In genomic region chr22:17479129-17479528, GRCh38 we compare ENCODE assay signal across 23 cellular contexts.
"Had no signal": no experiment of that assay in that cellular context is flagged by ENCODE, and none has a peak within 500 bp of the region (broad histone marks: within the 10 kb centered on the region; RNA-seq: fewer than 3 reads in every experiment).

No MANE protein-coding gene starts in this region.

- H3K36me3 ChIP-seq: prostate gland, right atrium auricular region, tibial artery had no signal

- H3K36me3 Mint-ChIP-seq: activated CD8-positive, alpha-beta memory T cell treated with anti-CD3 and anti-CD28 coated beads, Interleukin-2, amount 10 ng/mL, durations not matched to agents 7 days and 5 days; activated naive CD8-positive, alpha-beta T cell treated with anti-CD3 and anti-CD28 coated beads, Interleukin-2, amount 10 ng/mL, durations not matched to agents 7 days and 5 days had no signal

- H3K27me3 ChIP-seq: right atrium auricular region had no signal

- H3K4me1 ChIP-seq: foreskin keratinocyte, prostate gland, tibial artery had no signal

- H3K27ac Mint-ChIP-seq: activated B cell treated with CpG ODN at 0.5 μM for 24 hours; activated CD4-positive, alpha-beta memory T cell treated with anti-CD3 and anti-CD28 coated beads, Interleukin-2, amount 10 ng/mL, durations not matched to agents 7 days and 5 days; activated CD8-positive, alpha-beta memory T cell treated with anti-CD3 and anti-CD28 coated beads, Interleukin-2, amount 10 ng/mL, durations not matched to agents 7 days and 5 days; activated naive CD8-positive, alpha-beta T cell treated with anti-CD3 and anti-CD28 coated beads, Interleukin-2, amount 10 ng/mL, durations not matched to agents 7 days and 5 days; activated T-helper 2 cell treated with anti-CD3 and anti-CD28 coated beads, Interferon-gamma antibody, Interleukin-2, Interleukin-4, amounts not matched to agents 10 μg/mL and 5 μg/mL and 100 μg/mL, durations not matched to agents 14 hours and 24 hours and 36 hours; effector memory CD8-positive, alpha-beta T cell had no signal

- DNase-seq: activated B cell treated with CpG ODN at 0.5 μM for 24 hours; activated CD4-positive, alpha-beta memory T cell treated with anti-CD3 and anti-CD28 coated beads, Interleukin-2, amount 10 ng/mL, durations not matched to agents 7 days and 5 days; activated CD4-positive, alpha-beta T cell treated with anti-CD3 and anti-CD28 coated beads for 48 hours; activated CD8-positive, alpha-beta memory T cell treated with anti-CD3 and anti-CD28 coated beads, Interleukin-2, amount 10 ng/mL, durations not matched to agents 7 days and 5 days; activated naive CD4-positive, alpha-beta T cell treated with Interleukin-2 at 50 U/mL for 16 hours; activated naive CD8-positive, alpha-beta T cell treated with anti-CD3 and anti-CD28 coated beads, Interleukin-2, amount 10 ng/mL, durations not matched to agents 7 days and 5 days; amygdala; caudate nucleus; effector memory CD8-positive, alpha-beta T cell; foreskin keratinocyte; kidney; left ventricle myocardium superior; stimulated activated CD4-positive, alpha-beta T cell treated with anti-CD3 and anti-CD28 coated beads, Interleukin-2, amount 100 ng/mL, for 24 hours; stimulated activated naive CD4-positive, alpha-beta T cell treated with Interleukin-2 at 50 U/mL for 16 hours; substantia nigra; T-helper 2 cell; tibial artery had no signal

- H3K4me3 ChIP-seq: prostate gland, right atrium auricular region, tibial artery had no signal

- H3K4me3 Mint-ChIP-seq: activated B cell treated with CpG ODN at 0.5 μM for 24 hours; activated CD4-positive, alpha-beta memory T cell treated with anti-CD3 and anti-CD28 coated beads, Interleukin-2, amount 10 ng/mL, durations not matched to agents 7 days and 5 days; activated CD8-positive, alpha-beta memory T cell treated with anti-CD3 and anti-CD28 coated beads, Interleukin-2, amount 10 ng/mL, durations not matched to agents 7 days and 5 days; activated naive CD8-positive, alpha-beta T cell treated with anti-CD3 and anti-CD28 coated beads, Interleukin-2, amount 10 ng/mL, durations not matched to agents 7 days and 5 days; effector memory CD8-positive, alpha-beta T cell; neural crest cell had no signal

- H3K4me1 Mint-ChIP-seq: activated naive CD8-positive, alpha-beta T cell treated with anti-CD3 and anti-CD28 coated beads, Interleukin-2, amount 10 ng/mL, durations not matched to agents 7 days and 5 days had no signal

- H3K9me3 ChIP-seq: prostate gland, right atrium auricular region, tibial artery had no signal

- H3K27ac ChIP-seq: epithelial cell of prostate, foreskin keratinocyte, prostate gland, right atrium auricular region, tibial artery had no signal

- FAIRE-seq: kidney, urothelium cell line had no signal

- ATAC-seq: activated CD8-positive, alpha-beta memory T cell treated with anti-CD3 and anti-CD28 coated beads, Interleukin-2, amount 10 ng/mL, durations not matched to agents 7 days and 5 days; effector memory CD8-positive, alpha-beta T cell; foreskin keratinocyte; left ventricle myocardium superior had no signal

- H3K9me3 Mint-ChIP-seq: activated B cell treated with CpG ODN at 0.5 μM for 24 hours; activated CD4-positive, alpha-beta memory T cell treated with anti-CD3 and anti-CD28 coated beads, Interleukin-2, amount 10 ng/mL, durations not matched to agents 7 days and 5 days; activated naive CD8-positive, alpha-beta T cell treated with anti-CD3 and anti-CD28 coated beads, Interleukin-2, amount 10 ng/mL, durations not matched to agents 7 days and 5 days; activated T-helper 2 cell treated with anti-CD3 and anti-CD28 coated beads, Interferon-gamma antibody, Interleukin-2, Interleukin-4, amounts not matched to agents 10 μg/mL and 5 μg/mL and 100 μg/mL, durations not matched to agents 14 hours and 24 hours and 36 hours; effector memory CD8-positive, alpha-beta T cell; neural crest cell had no signal
